Comparison of ENCODE assay signal across 9 cellular contexts in the genomic region with DNA sequence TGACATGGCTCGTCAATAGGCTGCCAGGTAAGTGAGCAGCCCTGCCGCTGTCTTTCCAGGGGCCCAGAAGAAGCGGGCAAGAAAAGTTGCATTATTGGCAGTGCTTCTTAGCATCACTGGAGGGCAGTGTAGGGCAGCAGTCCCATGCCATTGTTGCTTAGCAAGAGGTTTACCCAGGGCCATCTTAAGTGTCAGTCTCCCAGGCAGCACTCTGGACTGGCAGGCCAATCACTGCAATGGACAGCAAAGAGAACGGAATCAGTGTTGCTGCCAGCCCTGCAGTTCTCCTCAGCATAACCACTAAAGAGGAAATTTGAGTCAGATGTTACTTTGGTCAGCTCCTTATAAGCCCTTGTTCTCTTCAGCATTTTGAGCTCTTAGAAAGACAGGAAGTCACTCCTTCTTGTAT. TPM values are rescaled to one million over a fixed set of nuclear protein-coding genes. Genes with fewer than 3 reads are reported as not detected.
DNase-seq lines count a peak whose midpoint lies in the region; ATAC-seq, FAIRE-seq and TF ChIP-seq lines count a peak whose summit lies in the region.
"Had no signal": no experiment of that assay in that cellular context is flagged by ENCODE, and none has a peak within 500 bp of the region (broad histone marks: within the 10 kb centered on the region; RNA-seq: fewer than 3 reads in every experiment).

No MANE protein-coding gene starts in this region.

- H3K27me3 ChIP-seq in GM12878 (replicated peaks in 1 of 2; ENCODE audit: control insufficient read depth in 2 of 2, insufficient read depth in 2 of 2, low read length in 1 of 2) (no peaks in the 10 kb centered on the region), left lung (no peaks in the 10 kb centered on the region)

- TF ChIP-seq RAD21 in GM12878 (IDR thresholded peaks at IDR 0.05; ENCODE audit: insufficient read depth, low read depth, low read length) = peak; percentile 38

- no peak overlapping the region for H3K9ac ChIP-seq in GM12878 (ENCODE audit: control insufficient read depth, insufficient read depth, low read length)

- WGBS in GM12878 (ENCODE audit: insufficient coverage, insufficient replicate concordance, low lambda C conversion rate, missing lambda C conversion rate) = 77% methylated on average over 4 of the region's 4 CpGs

- FAIRE-seq in GM12878 (lab: Jason Lieb, UNC) = no peak
- FAIRE-seq: A204.1 had no signal

- in situ Hi-C loops in GM12878 (cut with MboI) = no loop called here

- no TSS peak for BruUV-seq in GM12878 (replicated peaks; lab: Mats Ljungman, UMichigan)

- RAD21 ChIA-PET in GM12878 (lab: Charles Lee; ENCODE audit: unreplicated experiment) = interaction anchor here (1.2 to 1.5 kb wide), 2 partner anchors 13 to 65 kb away, joined by 5 to 6 read pairs; no protein-coding TSS in a partner anchor

- H3K4me3 ChIP-seq in GM12878 (no peak overlapping the region), left lung (no peak overlapping the region)

- SMC1A ChIA-PET in GM12878 (lab: Charles Lee; ENCODE audit: uncharacterized antibody, unreplicated experiment) = interaction anchor here (0.7 to 2.7 kb wide), 5 partner anchors 9 to 171 kb away, joined by 3 to 12 read pairs (median 3); no protein-coding TSS in a partner anchor

- no peaks in the 10 kb centered on the region; the same call in 1 of the 2 replicates for H3K79me2 ChIP-seq in GM12878 (ENCODE audit: control insufficient read depth, insufficient read depth, low read length)

- intact Hi-C loops in GM12878 (cut with micrococcal nuclease; ENCODE audit: unreplicated experiment) (no loop called here), left lung (cut with DNase I) (no loop called here)

- H3K9me3 ChIP-seq in GM12878 (replicated peaks; ENCODE audit: control insufficient read depth, insufficient read depth, low read length) (no peaks in the 10 kb centered on the region), left lung (no peaks in the 10 kb centered on the region)

- H2AFZ ChIP-seq in GM12878 (ENCODE audit: control insufficient read depth, low read depth, low read length) = no peak overlapping the region

- H4K20me1 ChIP-seq in GM12878 (ENCODE audit: control insufficient read depth, insufficient read depth) = peaks cover 5% of the 10 kb centered on the region; the same call in 1 of the 2 replicates

- no peak for TF ChIP-seq EP300 in GM12878 (IDR thresholded peaks at IDR 0.05; ENCODE audit: borderline replicate concordance in 1 of 2, control insufficient read depth in 1 of 2, low read depth in 2 of 2, low read length in 2 of 2)

- H3K4me2 ChIP-seq in GM12878 (ENCODE audit: control insufficient read depth, insufficient read depth) = no peak overlapping the region

- peak; percentile 46; the same call in 1 of the 2 replicates for TF ChIP-seq POLR2A in GM12878 (IDR thresholded peaks at IDR 0.05; ENCODE audit: low read depth, low read length)

- DNase-seq in DMS 273 (lab: John Stamatoyannopoulos, UW; ENCODE audit: unreplicated experiment) (peak; percentile 42), DMS 273 treated with DMSO at 0.1 percent for 48 hours (lab: John Stamatoyannopoulos, UW) (no peak), NAMALWA (ENCODE audit: low spot score) (peak; percentile 58), GM12878 (ENCODE audit: low read depth, low spot score) (no peak), left lung (no peak)
- no peak for DNase-seq in stimulated activated CD4-positive, alpha-beta T cell treated with anti-CD3 and anti-CD28 coated beads, Interleukin-1b, Interleukin-23, amount 100 ng/mL, for 48 hours

- POLR2A ChIA-PET in GM12878 (lab: Charles Lee) = interaction anchor here (0.5 to 1.0 kb wide), 2 partner anchors 10 to 103 kb away, joined by 4 to 5 read pairs; no protein-coding TSS in a partner anchor

- TF ChIP-seq CTCF in GM12878 (IDR thresholded peaks at IDR 0.05 in 2 of 3, conservative IDR thresholded peaks at IDR 0.05 in 1 of 3; ENCODE audit: control insufficient read depth in 2 of 3, extremely low read depth in 1 of 3, insufficient read depth in 1 of 3, low read depth in 3 of 3, low read length in 3 of 3) (peak; percentile 32 to 44 (median 35); a peak in 4 of 6 replicates), left lung (IDR thresholded peaks at IDR 0.05) (peak in 1 of 2 donors; percentile 31)

- CTCF ChIA-PET in GM12878 (lab: Yijun Ruan, JAX) = interaction anchor here (0.9 to 4.1 kb wide), 7 partner anchors 10 to 129 kb away, joined by 3 to 30 read pairs (median 7); no protein-coding TSS in a partner anchor

- H3K4me1 ChIP-seq in GM12878 (ENCODE audit: control insufficient read depth, insufficient read depth, low read length) (no peaks in the 10 kb centered on the region), left lung (peaks cover 3 to 31% of the 10 kb centered on the region in 2 donors)

- H3K36me3 ChIP-seq in GM12878 (ENCODE audit: control insufficient read depth in 2 of 2, insufficient read depth in 2 of 2, low read length in 1 of 2) (peaks cover 64 to 68% of the 10 kb centered on the region in 2 experiments), left lung (peaks cover 0 to 97% of the 10 kb centered on the region in 2 donors)

- H3K27ac ChIP-seq in GM12878 (ENCODE audit: control insufficient read depth, insufficient read depth) (no peak overlapping the region), left lung (peak overlapping the region in 1 of 2 donors; percentile 5)

- ATAC-seq in GM12878 = peak; percentile 74
- peak; percentile 65 for ATAC-seq in left lung
- ATAC-seq in GM21786 (IDR thresholded peaks at IDR 0.05; ENCODE audit: unreplicated experiment) = no peak
- no peak for ATAC-seq in GM19328 (IDR thresholded peaks at IDR 0.05; ENCODE audit: unreplicated experiment)

TF ChIP-seq in GM12878, 131 proteins besides CTCF, POLR2A, EP300 and RAD21 (continues in another document):
- TF ChIP-seq ZZZ3 (IDR thresholded peaks at IDR 0.05; ENCODE audit: control insufficient read depth, insufficient read length, low read depth) (no peak), TCF3 (IDR thresholded peaks at IDR 0.05; ENCODE audit: borderline replicate concordance, insufficient read depth, low read depth, low read length) (no peak), EGR1 (IDR thresholded peaks at IDR 0.05; ENCODE audit: borderline replicate concordance in 1 of 2, low read depth in 2 of 2, low read length in 2 of 2) (no peak)

RNA-seq across cellular contexts. Expression of a gene that starts 13.4 kb away (rescaled TPM):
- total RNA-seq in GM12878 (2013; cell fraction: nucleolus; rRNA removed) = 113 and 129 TPM in 2 replicates
- 135 and 140 TPM in 2 replicates for total RNA-seq in GM12878 (2014; rRNA removed)
- total RNA-seq in GM12878 (2014; rRNA removed; fragmentation: Illumina TruSeq; extraction: Trizol) = 50.3 and 54.9 TPM in 2 replicates
- total RNA-seq in GM12878 (2021) = 152 and 160 TPM in 2 replicates
- 47.6 TPM for polyA plus RNA-seq in GM12878 (2011; ENCODE audit: low read depth)
- 52.4 and 77.2 TPM in 2 replicates for polyA plus RNA-seq in GM12878 (2011; rRNA removed)
- 84.2 and 124 TPM in 2 replicates for polyA plus RNA-seq in GM12878 (2011; cell fraction: cytosol; rRNA removed)
- polyA plus RNA-seq in GM12878 (2011; cell fraction: nucleus; rRNA removed) = 373 and 393 TPM in 2 replicates
- polyA plus RNA-seq in GM12878 (2012) = 130 and 152 TPM in 2 replicates
- 44.5 and 90.0 TPM in 2 replicates for polyA plus RNA-seq in GM12878 (2014; fragmentation: Illumina TruSeq; extraction: Trizol)
- polyA plus RNA-seq in GM12878 (2014; fragmentation: Nextera tagmentation; extraction: Ambion mirVana) = 1 to 10 TPM; 1.0 to 1.3 TPM
- polyA plus RNA-seq in GM12878 (2014; rRNA removed) = 142 and 155 TPM in 2 replicates
- polyA plus RNA-seq in GM12878 (2016; fragmentation: Nextera tagmentation; extraction: Ambion mirVana) = 10 to 100 TPM; 31.5 to 34.5 TPM
- polyA minus RNA-seq in GM12878 (2011; rRNA and poly(A)+ RNA removed) = 105 and 117 TPM in 2 replicates
- 65.8 and 85.8 TPM in 2 replicates for polyA minus RNA-seq in GM12878 (2011; cell fraction: cytosol; rRNA and poly(A)+ RNA removed)
- 76.6 and 99.7 TPM in 2 replicates for polyA minus RNA-seq in GM12878 (2011; cell fraction: nucleus; rRNA and poly(A)+ RNA removed)
- total RNA-seq in left lung = 100 to 1,000 TPM in 1 of 2 donors, 10 to 100 TPM in 1; 55.2 to 118 TPM

RNA-seq across cellular contexts. Expression of a gene that starts 36.3 kb away (rescaled TPM):
- 70.6 and 80.4 TPM in 2 replicates for total RNA-seq in GM12878 (2013; cell fraction: nucleolus; rRNA removed)
- total RNA-seq in GM12878 (2014; rRNA removed) (36.7 and 39.5 TPM in 2 replicates), GM12878 (2014; rRNA removed; fragmentation: Illumina TruSeq; extraction: Trizol) (20.8 and 21.1 TPM in 2 replicates), GM12878 (2021) (45.2 and 54.1 TPM in 2 replicates), left lung (10 to 100 TPM; 48.0 to 81.2 TPM)
- 8.7 TPM for polyA plus RNA-seq in GM12878 (2011; ENCODE audit: low read depth)
- polyA plus RNA-seq in GM12878 (2011; rRNA removed) (13.2 and 25.2 TPM in 2 replicates), GM12878 (2014; fragmentation: Illumina TruSeq; extraction: Trizol) (6.7 and 18.4 TPM in 2 replicates), GM12878 (2014; fragmentation: Nextera tagmentation; extraction: Ambion mirVana) (1 to 10 TPM; 2.0 to 5.9 TPM), GM12878 (2014; rRNA removed) (56.2 and 58.8 TPM in 2 replicates), GM12878 (2016; fragmentation: Nextera tagmentation; extraction: Ambion mirVana) (10 to 100 TPM; 18.4 to 22.0 TPM)
- 24.9 and 43.8 TPM in 2 replicates for polyA plus RNA-seq in GM12878 (2011; cell fraction: cytosol; rRNA removed)
- 169 and 236 TPM in 2 replicates for polyA plus RNA-seq in GM12878 (2011; cell fraction: nucleus; rRNA removed)
- polyA plus RNA-seq in GM12878 (2012) = 18.7 and 28.3 TPM in 2 replicates
- 12.1 and 32.2 TPM in 2 replicates for polyA minus RNA-seq in GM12878 (2011; rRNA and poly(A)+ RNA removed)
- polyA minus RNA-seq in GM12878 (2011; cell fraction: cytosol; rRNA and poly(A)+ RNA removed) = 11.0 and 14.5 TPM in 2 replicates
- 36.4 and 70.8 TPM in 2 replicates for polyA minus RNA-seq in GM12878 (2011; cell fraction: nucleus; rRNA and poly(A)+ RNA removed)

RNA-seq across cellular contexts. Expression of a gene that starts 50.5 kb away (rescaled TPM):
- total RNA-seq in GM12878 (2013; cell fraction: nucleolus; rRNA removed) = 0.93 and 0.94 TPM in 2 replicates
- total RNA-seq in GM12878 (2014; rRNA removed) = 0.11 and 0.73 TPM in 2 replicates
- total RNA-seq in GM12878 (2014; rRNA removed; fragmentation: Illumina TruSeq; extraction: Trizol) = 0.18 and 0.23 TPM in 2 replicates
- 0.80 and 1.7 TPM in 2 replicates for total RNA-seq in GM12878 (2021)
- polyA plus RNA-seq in GM12878 (2011; ENCODE audit: low read depth) = 0.09 TPM
- 0.05 and 0.10 TPM in 2 replicates for polyA plus RNA-seq in GM12878 (2011; rRNA removed)
- polyA plus RNA-seq in GM12878 (2011; cell fraction: cytosol; rRNA removed) = 0.04 and 0.13 TPM in 2 replicates
- polyA plus RNA-seq in GM12878 (2011; cell fraction: nucleus; rRNA removed) = 1.4 and 2.0 TPM in 2 replicates
- polyA plus RNA-seq in GM12878 (2012) = 0.24 and 0.38 TPM in 2 replicates
- polyA plus RNA-seq in GM12878 (2014; fragmentation: Illumina TruSeq; extraction: Trizol) = 0.08 and 0.21 TPM in 2 replicates
- not detected for polyA plus RNA-seq in GM12878 (2014; fragmentation: Nextera tagmentation; extraction: Ambion mirVana)
- polyA plus RNA-seq in GM12878 (2014; rRNA removed) = 0.83 and 0.94 TPM in 2 replicates
- polyA plus RNA-seq in GM12878 (2016; fragmentation: Nextera tagmentation; extraction: Ambion mirVana) = under 1 TPM in 1 of 2 experiments, not detected in 1; 0.28 TPM
- 0.26 TPM in 1 of 2 replicates, not detected in the other for polyA minus RNA-seq in GM12878 (2011; rRNA and poly(A)+ RNA removed)
- 0.53 TPM in 1 of 2 replicates, not detected in the other for polyA minus RNA-seq in GM12878 (2011; cell fraction: cytosol; rRNA and poly(A)+ RNA removed)
- polyA minus RNA-seq in GM12878 (2011; cell fraction: nucleus; rRNA and poly(A)+ RNA removed) = 0.48 and 2.2 TPM in 2 replicates
- total RNA-seq in left lung = 10 to 100 TPM; 28.7 to 44.9 TPM

Comparison
In these comparisons a context has a peak if more than half of its experiments do, and no peak if none do; other contexts are left out.
1. DNase-seq: peak in DMS 273 (single experiment) and NAMALWA (single experiment); none in DMS 273 treated with DMSO at 0.1 percent for 48 hours (single experiment), GM12878 (single experiment), left lung (0 of 2) and stimulated activated CD4-positive, alpha-beta T cell treated with anti-CD3 and anti-CD28 coated beads, Interleukin-1b, Interleukin-23, amount 100 ng/mL, for 48 hours (single experiment).
2. ATAC-seq: peak in GM12878 (single experiment) and left lung (single experiment); none in GM21786 (single experiment) and GM19328 (single experiment).
3. RNA of a gene that starts 50.5 kb away (total RNA-seq): 28.7 to 44.9 TPM in left lung; 0.11 to 1.7 TPM in GM12878; every median in the first group is over 10 times any median in the second.